ENCODE assay signal across 29 cellular contexts in genomic region chr10:33293081-33293480, GRCh38. TPM values are rescaled to one million over a fixed set of nuclear protein-coding genes. Genes with fewer than 3 reads are reported as not detected.
DNase-seq lines count a peak whose midpoint lies in the region; ATAC-seq, FAIRE-seq and TF ChIP-seq lines count a peak whose summit lies in the region.
"Had no signal": no experiment of that assay in that cellular context is flagged by ENCODE, and none has a peak within 500 bp of the region (broad histone marks: within the 10 kb centered on the region; RNA-seq: fewer than 3 reads in every experiment).

No MANE protein-coding gene starts in this region.

- no peak overlapping the region for H2BK15ac ChIP-seq in neuronal stem cell (ENCODE audit: low read length)

- H3K4me2 ChIP-seq in PC-9 (no peak overlapping the region), neuronal stem cell (ENCODE audit: insufficient read depth, low read length, poor library complexity, severe bottlenecking) (no peak overlapping the region), HepG2 (ENCODE audit: low read depth, low read length) (no peak overlapping the region)

- no peak overlapping the region for H3K4ac ChIP-seq in neuronal stem cell (ENCODE audit: low read length)

- H3K9ac ChIP-seq in neuronal stem cell (ENCODE audit: low read depth, low read length, poor library complexity) (no peak overlapping the region), HepG2 (ENCODE audit: insufficient read depth, low read depth, low read length) (no peak overlapping the region)

- in situ Hi-C loops in gastrocnemius medialis (cut with MboI; ENCODE audit: low sequenced_read_pairs in 4 of 4) (no loop called here), HepG2 (cut with HindIII; ENCODE audit: extremely low pct_ligation_motif_present, low pct_unique_long_range_greater_than_20kb) (no loop called here)

- H3F3A ChIP-seq in PC-9 (ENCODE audit: insufficient read depth, low read depth): peaks cover 45% of the 10 kb centered on the region

- H4K20me1 ChIP-seq in PC-9 (ENCODE audit: insufficient read depth) (no peaks in the 10 kb centered on the region), HepG2 (ENCODE audit: insufficient read depth, low read length) (no peaks in the 10 kb centered on the region)

- H3K4me1 ChIP-seq in PC-9 (replicated peaks; ENCODE audit: insufficient read depth) (peaks cover 48% of the 10 kb centered on the region), gastrocnemius medialis (peaks cover 34 to 70% of the 10 kb centered on the region in 2 donors), neuronal stem cell (ENCODE audit: control insufficient read depth in 2 of 2, insufficient read depth in 1 of 2, low read depth in 1 of 2, low read length in 2 of 2) (peaks cover 5 to 16% of the 10 kb centered on the region in 2 donors), HepG2 (ENCODE audit: insufficient read depth, low read length) (peaks cover 27% of the 10 kb centered on the region), body of pancreas (peaks cover 20% of the 10 kb centered on the region)

- H4K91ac ChIP-seq in neuronal stem cell (ENCODE audit: low read depth, low read length, poor library complexity): no peak overlapping the region

- H3K27me3 ChIP-seq in PC-9 (ENCODE audit: insufficient read depth, low read depth) (no peaks in the 10 kb centered on the region), gastrocnemius medialis (no peaks in the 10 kb centered on the region), neuronal stem cell (ENCODE audit: control insufficient read depth in 3 of 3, insufficient read depth in 3 of 3, low read depth in 1 of 3, low read length in 3 of 3) (no peaks in the 10 kb centered on the region), HepG2 (ENCODE audit: control insufficient read depth in 1 of 2, insufficient read depth in 2 of 2, low read length in 2 of 2) (no peaks in the 10 kb centered on the region), body of pancreas (no peaks in the 10 kb centered on the region)
- H3K27me3 ChIP-seq: right lobe of liver, upper lobe of right lung had no signal

- POLR2A ChIA-PET in PC-9 (lab: Charles Lee; ENCODE audit: unreplicated experiment) (no interaction called here), HepG2 (lab: Yijun Ruan, JAX) (no interaction called here)

- CTCF ChIA-PET in Calu3 (lab: Charles Lee) (no interaction called here), PC-9 (lab: Charles Lee) (interaction anchor here (0.6 kb wide), 1 partner anchor 613 kb away, joined by 8 read pairs; no protein-coding TSS in a partner anchor), HepG2 (lab: Yijun Ruan, JAX; ENCODE audit: low intra/inter-chr PET ratio, low total read pairs) (no interaction called here)

- H3K27ac ChIP-seq in PC-9 (peak overlapping the region; percentile 99), gastrocnemius medialis (peak overlapping the region; percentile 20 to 54 (median 52)), neuronal stem cell (replicated peaks; ENCODE audit: low read length) (no peak overlapping the region), HepG2 (ENCODE audit: extremely low read length, insufficient read depth, low read length) (no peak overlapping the region), body of pancreas (peak overlapping the region in 1 of 4 donors; percentile 15)
- H3K27ac ChIP-seq: upper lobe of right lung had no signal

- H3K36me3 Mint-ChIP-seq in Calu3 (ENCODE audit: insufficient read depth, unreplicated experiment): peaks cover 18% of the 10 kb centered on the region
- H3K36me3 Mint-ChIP-seq: brain; immature natural killer cell; naive B cell; stimulated activated memory B cell treated with anti-CD40 and anti-IgM and Interleukin-4, amounts not matched to agents 10 μg/mL and 1 μg/mL and 100 μg/mL, for 72 hours had no signal

- H3K23ac ChIP-seq in neuronal stem cell (ENCODE audit: low read depth, low read length, poor library complexity): no peak overlapping the region

- no TSS peak for BruUV-seq in Calu3 (replicated peaks; lab: Mats Ljungman, UMichigan)
- no TSS peak for BruUV-seq in PC-9 (replicated peaks; lab: Mats Ljungman, UMichigan)
- no TSS peak for BruUV-seq in HepG2 (replicated peaks; lab: Mats Ljungman, UMichigan)

- peaks cover 4% of the 10 kb centered on the region; the same call in 1 of the 2 replicates for H3K36me3 ChIP-seq in PC-9 (ENCODE audit: low read depth)
- no peaks in the 10 kb centered on the region for H3K36me3 ChIP-seq in gastrocnemius medialis
- H3K36me3 ChIP-seq in neuronal stem cell (replicated peaks in 1 of 2; ENCODE audit: control insufficient read depth in 2 of 2, insufficient read depth in 2 of 2, low read length in 2 of 2): peaks cover 0 to 66% of the 10 kb centered on the region in 2 donors
- peaks cover 0 to 3% of the 10 kb centered on the region in 2 experiments; a peak in 1 of 5 replicates for H3K36me3 ChIP-seq in HepG2 (replicated peaks in 1 of 2; ENCODE audit: control insufficient read depth in 1 of 2, insufficient read depth in 2 of 2, low read length in 2 of 2)
- H3K36me3 ChIP-seq in body of pancreas (replicated peaks in 1 of 2; ENCODE audit: insufficient read depth in 1 of 2, low read depth in 2 of 2): no peaks in the 10 kb centered on the region
- H3K36me3 ChIP-seq: right lobe of liver, upper lobe of right lung had no signal

- H3K4me3 ChIP-seq in PC-9 (no peak overlapping the region), fibroblast of the aortic adventitia (ENCODE audit: low read depth, low read length) (no peak overlapping the region), gastrocnemius medialis (no peak overlapping the region), neuronal stem cell (ENCODE audit: low read length in 2 of 2) (no peak overlapping the region), HepG2 (replicated peaks in 1 of 3; ENCODE audit: insufficient read depth in 1 of 3, low read depth in 2 of 3, low read length in 3 of 3) (no peak overlapping the region), body of pancreas (no peak overlapping the region)
- H3K4me3 ChIP-seq: right lobe of liver, upper lobe of right lung had no signal

- H3K4me3 Mint-ChIP-seq in Calu3 (ENCODE audit: low read depth, unreplicated experiment): no peak overlapping the region
- H3K4me3 Mint-ChIP-seq: activated T-cell treated with anti-CD3 and anti-CD28 coated beads, Interleukin-2, amount 50 U/mL, for 4 hours; CD4-positive, alpha-beta T cell; immature natural killer cell; naive B cell; stimulated activated memory B cell treated with anti-CD40 and anti-IgM and Interleukin-4, amounts not matched to agents 10 μg/mL and 1 μg/mL and 100 μg/mL, for 72 hours; T-helper 2 cell treated with Interferon-gamma antibody and Interleukin-4, amounts not matched to agents 5 μg/mL and 100 μg/mL, for 36 hours had no signal

- WGBS in neuronal stem cell (ENCODE audit: extremely low coverage in 2 of 2, insufficient read length in 2 of 2, insufficient replicate concordance in 1 of 2), 2 donors: no CpG with 5 or more reads among the region's 3 CpGs
- WGBS in HepG2 (ENCODE audit: low lambda C conversion rate): 97% methylated on average over 3 of the region's 3 CpGs
- 67 to 69% methylated on average over 3 of the region's 3 CpGs for WGBS in body of pancreas, 2 donors

- H3K27me3 Mint-ChIP-seq in Calu3 (ENCODE audit: unreplicated experiment): no peaks in the 10 kb centered on the region
- H3K27me3 Mint-ChIP-seq: brain had no signal

- DNase-seq in Calu3: no peak
- no peak for DNase-seq in PC-9
- peak; percentile 26 for DNase-seq in fibroblast of the aortic adventitia (ENCODE audit: low read depth)
- DNase-seq in gastrocnemius medialis: no peak
- DNase-seq in neuronal stem cell (ENCODE audit: low spot score): no peak
- no peak for DNase-seq in HepG2 (ENCODE audit: low spot score)
- DNase-seq in body of pancreas: no peak
- DNase-seq: activated CD4-positive, alpha-beta T cell treated with anti-CD3 and anti-CD28 coated beads for 48 hours; activated naive CD4-positive, alpha-beta T cell; activated T-cell treated with anti-CD3 and anti-CD28 coated beads, Interleukin-2, amount 50 U/mL, for 4 hours; CD4-positive, alpha-beta T cell; DMS 273 treated with DMSO at 0.1 percent for 48 hours; erythroblast; foreskin melanocyte; GOT3; hippocampal formation; immature natural killer cell; Kasumi-1; naive B cell; NCI-H146; right lobe of liver; SHP77; stimulated activated CD4-positive, alpha-beta T cell treated with anti-CD3 and anti-CD28 coated beads, Interleukin-4, amount 100 ng/mL, for 4 hours; substantia nigra; upper lobe of right lung had no signal

- H3K14ac ChIP-seq in neuronal stem cell (ENCODE audit: low read length): no peak overlapping the region

- no peaks in the 10 kb centered on the region for H3K79me1 ChIP-seq in neuronal stem cell (ENCODE audit: low read depth, low read length)

- no peak overlapping the region for H2BK120ac ChIP-seq in neuronal stem cell (ENCODE audit: low read depth, low read length)

- no peaks in the 10 kb centered on the region for H3K9me3 ChIP-seq in PC-9 (ENCODE audit: insufficient read depth, low read depth)
- H3K9me3 ChIP-seq in gastrocnemius medialis: no peaks in the 10 kb centered on the region
- no peaks in the 10 kb centered on the region for H3K9me3 ChIP-seq in neuronal stem cell (replicated peaks in 1 of 2; ENCODE audit: control insufficient read depth in 2 of 2, insufficient read depth in 1 of 2, low read depth in 1 of 2, low read length in 2 of 2)
- no peaks in the 10 kb centered on the region for H3K9me3 ChIP-seq in HepG2 (ENCODE audit: low read length)
- H3K9me3 ChIP-seq in body of pancreas: no peaks in the 10 kb centered on the region
- H3K9me3 ChIP-seq: right lobe of liver, upper lobe of right lung had no signal

- no peak overlapping the region for H4K8ac ChIP-seq in neuronal stem cell (ENCODE audit: low read depth, low read length)

- peaks cover 60% of the 10 kb centered on the region for H3K79me2 ChIP-seq in PC-9 (ENCODE audit: low read depth)
- no peaks in the 10 kb centered on the region for H3K79me2 ChIP-seq in HepG2 (ENCODE audit: insufficient read depth, low read length)

- peak overlapping the region; percentile 68 for H3K27ac Mint-ChIP-seq in Calu3 (ENCODE audit: unreplicated experiment)
- H3K27ac Mint-ChIP-seq: CD4-positive, alpha-beta T cell; immature natural killer cell; naive B cell; stimulated activated memory B cell treated with anti-CD40 and anti-IgM and Interleukin-4, amounts not matched to agents 10 μg/mL and 1 μg/mL and 100 μg/mL, for 72 hours; T-helper 2 cell treated with Interferon-gamma antibody and Interleukin-4, amounts not matched to agents 5 μg/mL and 100 μg/mL, for 36 hours had no signal

- H2AK5ac ChIP-seq in neuronal stem cell (ENCODE audit: low read depth, low read length): no peak overlapping the region

- TF ChIP-seq CTCF in Calu3 (IDR thresholded peaks at IDR 0.05; ENCODE audit: unreplicated experiment) (no peak), PC-9 (conservative IDR thresholded peaks at IDR 0.05) (no peak), fibroblast of the aortic adventitia (IDR thresholded peaks at IDR 0.05; ENCODE audit: insufficient read depth, low read length) (no peak), gastrocnemius medialis (IDR thresholded peaks at IDR 0.05 in 4 of 5, conservative IDR thresholded peaks at IDR 0.05 in 1 of 5) (no peak), HepG2 (CRISPR knock-in tag; IDR thresholded peaks at IDR 0.05) (no peak), body of pancreas (IDR thresholded peaks at IDR 0.05) (no peak)

- no peaks in the 10 kb centered on the region for H3K9me2 ChIP-seq in PC-9 (ENCODE audit: insufficient read depth)

- H3K4me1 Mint-ChIP-seq in Calu3 (ENCODE audit: low read depth, unreplicated experiment): peaks cover 32% of the 10 kb centered on the region
- H3K4me1 Mint-ChIP-seq: immature natural killer cell; naive B cell; stimulated activated memory B cell treated with anti-CD40 and anti-IgM and Interleukin-4, amounts not matched to agents 10 μg/mL and 1 μg/mL and 100 μg/mL, for 72 hours had no signal

- TF ChIP-seq RAD21 in HepG2 (CRISPR knock-in tag; IDR thresholded peaks at IDR 0.05): no peak

- no peak overlapping the region for H2BK12ac ChIP-seq in neuronal stem cell (ENCODE audit: low read length)

- ATAC-seq in gastrocnemius medialis: no peak
- ATAC-seq in HepG2: no peak
- no peak for ATAC-seq in body of pancreas
- ATAC-seq: activated T-cell treated with anti-CD3 and anti-CD28 coated beads, Interleukin-2, amount 50 U/mL, for 4 hours; left lobe of liver; stimulated activated memory B cell treated with anti-CD40 and anti-IgM and Interleukin-4, amounts not matched to agents 10 μg/mL and 1 μg/mL and 100 μg/mL, for 72 hours; upper lobe of right lung had no signal

- no peak for FAIRE-seq in HepG2 (lab: Jason Lieb, UNC)

- TF ChIP-seq EP300 in HepG2 (IDR thresholded peaks at IDR 0.05; ENCODE audit: low read depth in 2 of 2, low read length in 2 of 2): no peak
- TF ChIP-seq EP300 in HepG2 (CRISPR knock-in tag; IDR thresholded peaks at IDR 0.05; ENCODE audit: borderline replicate concordance): no peak

- H2AFZ ChIP-seq in PC-9 (no peak overlapping the region), neuronal stem cell (ENCODE audit: low read length) (no peak overlapping the region), HepG2 (ENCODE audit: low read length) (no peak overlapping the region)

- intact Hi-C loops in Calu3 (cut with micrococcal nuclease; ENCODE audit: unreplicated experiment) (no loop called here), PC-9 (cut with micrococcal nuclease; ENCODE audit: unreplicated experiment) (loop anchor here (2.0 kb wide), 1 partner anchor 34 kb away; no protein-coding TSS in a partner anchor), gastrocnemius medialis (cut with DNase I; ENCODE audit: low total_unique reads) (no loop called here), HepG2 (cut with micrococcal nuclease; ENCODE audit: unreplicated experiment) (no loop called here), body of pancreas (cut with DNase I) (no loop called here)

- no peak overlapping the region for H3K18ac ChIP-seq in neuronal stem cell (ENCODE audit: low read length)

- H2BK5ac ChIP-seq in neuronal stem cell (ENCODE audit: low read length): no peak overlapping the region

- TF ChIP-seq POLR2A in gastrocnemius medialis (IDR thresholded peaks at IDR 0.05): no peak
- no peak for TF ChIP-seq POLR2A in HepG2 (IDR thresholded peaks at IDR 0.05; ENCODE audit: insufficient read depth in 1 of 2, low read depth in 2 of 2, low read length in 2 of 2)
- no peak for TF ChIP-seq POLR2A in body of pancreas (IDR thresholded peaks at IDR 0.05)

- no peaks in the 10 kb centered on the region for H3K9me3 Mint-ChIP-seq in Calu3 (ENCODE audit: low read depth, unreplicated experiment)
- H3K9me3 Mint-ChIP-seq: activated T-cell treated with anti-CD3 and anti-CD28 coated beads, Interleukin-2, amount 50 U/mL, for 4 hours; CD4-positive, alpha-beta T cell; immature natural killer cell; naive B cell; stimulated activated memory B cell treated with anti-CD40 and anti-IgM and Interleukin-4, amounts not matched to agents 10 μg/mL and 1 μg/mL and 100 μg/mL, for 72 hours; T-helper 2 cell treated with Interferon-gamma antibody and Interleukin-4, amounts not matched to agents 5 μg/mL and 100 μg/mL, for 36 hours had no signal

RNA-seq across cellular contexts. Expression of gene NRP1, which starts 41.4 kb away (rescaled TPM):
- total RNA-seq in Calu3 (2022): 96.3 and 99.1 TPM in 2 replicates
- total RNA-seq in PC-9 (2021): 21.7 and 30.5 TPM in 2 replicates
- total RNA-seq in fibroblast of the aortic adventitia (ENCODE audit: low replicate concordance): 174 and 455 TPM in 2 replicates
- 10 to 100 TPM; 20.4 to 29.0 (median 22.1) TPM for total RNA-seq in gastrocnemius medialis
- 2.9 TPM for polyA plus RNA-seq in neuronal stem cell (2013, experiment 1 of 2)
- 2.6 TPM for polyA plus RNA-seq in neuronal stem cell (2013, experiment 2 of 2)
- 3.7 and 5.8 TPM in 2 replicates for total RNA-seq in HepG2 (2016; rRNA removed; fragmentation: Illumina TruSeq; extraction: Trizol)
- 0.40 and 0.62 TPM in 2 replicates for total RNA-seq in HepG2 (2016; cell fraction: cytosol; rRNA removed; fragmentation: Illumina TruSeq; extraction: Trizol; ENCODE audit: low read depth)
- total RNA-seq in HepG2 (2016; cell fraction: insoluble cytoplasmic fraction; rRNA removed; fragmentation: Illumina TruSeq; extraction: Trizol): 2.3 and 7.2 TPM in 2 replicates
- 1.4 and 1.5 TPM in 2 replicates for total RNA-seq in HepG2 (2016; cell fraction: membrane; rRNA removed; fragmentation: Illumina TruSeq; extraction: Trizol)
- 8.7 and 10.3 TPM in 2 replicates for total RNA-seq in HepG2 (2016; cell fraction: nucleus; rRNA removed; fragmentation: Illumina TruSeq; extraction: Trizol)
- 5.3 and 5.8 TPM in 2 replicates for polyA plus RNA-seq in HepG2 (2011; rRNA removed)
- polyA plus RNA-seq in HepG2 (2011; cell fraction: cytosol; rRNA removed): 3.6 and 4.6 TPM in 2 replicates
- polyA plus RNA-seq in HepG2 (2011; cell fraction: nucleus; rRNA removed): 7.4 and 8.5 TPM in 2 replicates
- polyA plus RNA-seq in HepG2 (2012): 7.2 and 14.9 TPM in 2 replicates
- polyA plus RNA-seq in HepG2 (2016; cell fraction: cytosol; fragmentation: Illumina TruSeq; extraction: Trizol; ENCODE audit: low read depth): 0.29 and 0.38 TPM in 2 replicates
- polyA plus RNA-seq in HepG2 (2016; cell fraction: insoluble cytoplasmic fraction; fragmentation: Illumina TruSeq; extraction: Trizol; ENCODE audit: low read depth): 2.2 and 2.4 TPM in 2 replicates
- polyA plus RNA-seq in HepG2 (2016; cell fraction: membrane; fragmentation: Illumina TruSeq; extraction: Trizol; ENCODE audit: low read depth): 0.31 and 0.57 TPM in 2 replicates
- 6.3 and 7.6 TPM in 2 replicates for polyA plus RNA-seq in HepG2 (2016; cell fraction: nucleus; fragmentation: Illumina TruSeq; extraction: Trizol; ENCODE audit: insufficient read depth, low read depth)
- polyA minus RNA-seq in HepG2 (2011; rRNA and poly(A)+ RNA removed; ENCODE audit: low replicate concordance): 10.2 and 16.5 TPM in 2 replicates
- 12.9 and 14.9 TPM in 2 replicates for polyA minus RNA-seq in HepG2 (2011; cell fraction: cytosol; rRNA and poly(A)+ RNA removed)
- polyA minus RNA-seq in HepG2 (2011; cell fraction: nucleus; rRNA and poly(A)+ RNA removed): 20.0 and 24.4 TPM in 2 replicates
- total RNA-seq in body of pancreas: 10 to 100 TPM; 37.6 to 62.6 TPM

Comparison
In these comparisons a context has a peak if more than half of its experiments do, and no peak if none do; other contexts are left out.
1. H3K27ac ChIP-seq: peak in PC-9 (single experiment) and gastrocnemius medialis (4 of 4); none in neuronal stem cell (single experiment) and HepG2 (single experiment).